Comparison of ENCODE assay signal across 19 cellular contexts in genomic region chr19:7619671-7620441, GRCh38. TPM values are rescaled to one million over a fixed set of nuclear protein-coding genes. Genes with fewer than 3 reads are reported as not detected.
DNase-seq lines count a peak whose midpoint lies in the region; ATAC-seq, FAIRE-seq and TF ChIP-seq lines count a peak whose summit lies in the region.
"Had no signal": no experiment of that assay in that cellular context is flagged by ENCODE, and none has a peak within 500 bp of the region (broad histone marks: within the 10 kb centered on the region; RNA-seq: fewer than 3 reads in every experiment).

No MANE protein-coding gene starts in this region.

- POLR2A ChIA-PET in naive thymus-derived CD4-positive, alpha-beta T cell (lab: Charles Lee): no interaction called here

- peaks cover 12 to 31% (median 20%) of the 10 kb centered on the region in 5 donors for H3K36me3 Mint-ChIP-seq in naive thymus-derived CD4-positive, alpha-beta T cell

- DNase-seq in DMS53 (lab: John Stamatoyannopoulos, UW) (peak; percentile 75), colonic mucosa (no peak), pancreas (peak in 4 of 6 donors; percentile 57 to 89 (median 60)), superior temporal gyrus (ENCODE audit: extremely low spot score) (no peak)
- no peak for DNase-seq in naive thymus-derived CD4-positive, alpha-beta T cell
- no peak for DNase-seq in activated CD4-positive, alpha-beta T cell treated with anti-CD3 and anti-CD28 coated beads, Interleukin-2, amount 50 U/mL, for 48 hours
- DNase-seq: activated CD4-positive, CD25-positive, alpha-beta regulatory T cell; activated CD8-positive, alpha-beta memory T cell treated with anti-CD3 and anti-CD28 coated beads, Interleukin-2, amount 10 ng/mL, durations not matched to agents 7 days and 5 days; effector CD4-positive, alpha-beta T cell; left ventricle myocardium superior; MG63; NCI-H2029; NCI-H526 treated with DMSO at 0.1 percent for 48 hours; T-cell had no signal

- H3K4me3 ChIP-seq in colonic mucosa (no peak overlapping the region), pancreas (no peak overlapping the region)
- no peak overlapping the region for H3K4me3 ChIP-seq in naive thymus-derived CD4-positive, alpha-beta T cell (ENCODE audit: low read length)
- H3K4me3 ChIP-seq: MG63 had no signal

- intact Hi-C loops in colonic mucosa (cut with DNase I): no loop called here
- intact Hi-C loops in pancreas (cut with DNase I): no loop called here
- intact Hi-C loops in naive thymus-derived CD4-positive, alpha-beta T cell (cut with micrococcal nuclease): no loop called here

- peaks cover 0 to 3% (median 0%) of the 10 kb centered on the region in 11 donors for H3K9me3 Mint-ChIP-seq in naive thymus-derived CD4-positive, alpha-beta T cell
- H3K9me3 Mint-ChIP-seq: brain had no signal

- peak; percentile 14 to 25 (median 16) for ATAC-seq in pancreas
- no peak for ATAC-seq in naive thymus-derived CD4-positive, alpha-beta T cell
- ATAC-seq: activated CD8-positive, alpha-beta memory T cell treated with anti-CD3 and anti-CD28 coated beads, Interleukin-2, amount 10 ng/mL, durations not matched to agents 7 days and 5 days had no signal

- H3K9me3 ChIP-seq in colonic mucosa (no peaks in the 10 kb centered on the region), pancreas (no peaks in the 10 kb centered on the region)
- no peaks in the 10 kb centered on the region for H3K9me3 ChIP-seq in naive thymus-derived CD4-positive, alpha-beta T cell (ENCODE audit: control insufficient read depth in 2 of 3, low read length in 3 of 3)
- H3K9me3 ChIP-seq: MG63 had no signal

- 52 to 58% methylated on average over 48 of the region's 48 CpGs for WGBS in pancreas, 2 donors

- peaks cover 0 to 9% (median 0%) of the 10 kb centered on the region in 7 donors for H3K4me1 Mint-ChIP-seq in naive thymus-derived CD4-positive, alpha-beta T cell
- H3K4me1 Mint-ChIP-seq: activated CD8-positive, alpha-beta memory T cell treated with anti-CD3 and anti-CD28 coated beads, Interleukin-2, amount 10 ng/mL, durations not matched to agents 7 days and 5 days had no signal

- FAIRE-seq in pancreas (lab: Jason Lieb, UNC): no peak
- FAIRE-seq: GM18507 had no signal

- TF ChIP-seq CTCF in colonic mucosa (IDR thresholded peaks at IDR 0.05): no peak
- no peak for TF ChIP-seq CTCF in pancreas (IDR thresholded peaks at IDR 0.05)

- H3K4me1 ChIP-seq in colonic mucosa (peaks cover 19% of the 10 kb centered on the region), pancreas (peaks cover 24 to 28% (median 26%) of the 10 kb centered on the region in 3 donors)
- H3K4me1 ChIP-seq in naive thymus-derived CD4-positive, alpha-beta T cell (ENCODE audit: control insufficient read depth in 2 of 2, insufficient read depth in 2 of 2, low read length in 2 of 2): no peaks in the 10 kb centered on the region

- no peak overlapping the region for H3K27ac Mint-ChIP-seq in naive thymus-derived CD4-positive, alpha-beta T cell
- H3K27ac Mint-ChIP-seq: activated CD8-positive, alpha-beta memory T cell treated with anti-CD3 and anti-CD28 coated beads, Interleukin-2, amount 10 ng/mL, durations not matched to agents 7 days and 5 days; T-cell had no signal

- CTCF ChIA-PET in naive thymus-derived CD4-positive, alpha-beta T cell (lab: Charles Lee): no interaction called here

- no peak overlapping the region for H3K9ac ChIP-seq in colonic mucosa (ENCODE audit: low read depth in 2 of 2, low read length in 2 of 2)

- no peaks in the 10 kb centered on the region for H3K27me3 ChIP-seq in colonic mucosa
- no peaks in the 10 kb centered on the region for H3K27me3 ChIP-seq in pancreas
- H3K27me3 ChIP-seq in naive thymus-derived CD4-positive, alpha-beta T cell (ENCODE audit: control insufficient read depth in 2 of 2, insufficient read depth in 2 of 2, low read length in 2 of 2): no peaks in the 10 kb centered on the region
- H3K27me3 ChIP-seq: MG63 had no signal

- H3K27ac ChIP-seq in colonic mucosa: peak overlapping the region; percentile 82
- H3K27ac ChIP-seq in pancreas: peak overlapping the region; percentile 99 to 100 (median 99)
- H3K27ac ChIP-seq in naive thymus-derived CD4-positive, alpha-beta T cell (ENCODE audit: low read depth, low read length): no peak overlapping the region

- H3K4me3 Mint-ChIP-seq in naive thymus-derived CD4-positive, alpha-beta T cell: no peak overlapping the region
- H3K4me3 Mint-ChIP-seq: activated CD8-positive, alpha-beta memory T cell treated with anti-CD3 and anti-CD28 coated beads, Interleukin-2, amount 10 ng/mL, durations not matched to agents 7 days and 5 days; brain; T-cell had no signal

- no peaks in the 10 kb centered on the region for H3K27me3 Mint-ChIP-seq in naive thymus-derived CD4-positive, alpha-beta T cell
- H3K27me3 Mint-ChIP-seq: activated CD8-positive, alpha-beta memory T cell treated with anti-CD3 and anti-CD28 coated beads, Interleukin-2, amount 10 ng/mL, durations not matched to agents 7 days and 5 days; T-cell had no signal

- no peaks in the 10 kb centered on the region for H3K36me3 ChIP-seq in colonic mucosa
- H3K36me3 ChIP-seq in pancreas: peaks cover 0 to 45% (median 35%) of the 10 kb centered on the region in 3 donors
- peaks cover 12 to 75% (median 19%) of the 10 kb centered on the region in 3 experiments for H3K36me3 ChIP-seq in naive thymus-derived CD4-positive, alpha-beta T cell (ENCODE audit: control insufficient read depth in 2 of 3, insufficient read depth in 3 of 3, low read length in 3 of 3)

RNA-seq across cellular contexts. Expression of gene XAB2, which starts 9.5 kb away (rescaled TPM):
- total RNA-seq in colonic mucosa: 10 to 100 TPM; 28.3 to 48.1 TPM
- total RNA-seq in pancreas: 10 to 100 TPM; 16.8 to 27.9 (median 22.5) TPM
- polyA plus RNA-seq in pancreas: 10 to 100 TPM; 63.7 to 71.5 TPM
- total RNA-seq in naive thymus-derived CD4-positive, alpha-beta T cell: 10 to 100 TPM; 49.3 to 79.8 (median 76.4) TPM
- 10 to 100 TPM in 1 of 2 donors, 1 to 10 TPM in 1; 6.4 to 11.9 TPM for polyA plus RNA-seq in naive thymus-derived CD4-positive, alpha-beta T cell

RNA-seq across cellular contexts. Expression of gene PET100, which starts 9.7 kb away (rescaled TPM):
- total RNA-seq in colonic mucosa: 100 to 1,000 TPM; 118 to 141 TPM
- total RNA-seq in pancreas: 10 to 100 TPM; 31.6 to 56.6 (median 47.3) TPM
- 10 to 100 TPM; 91.0 to 95.6 TPM for polyA plus RNA-seq in pancreas
- 100 to 1,000 TPM; 112 to 134 (median 117) TPM for total RNA-seq in naive thymus-derived CD4-positive, alpha-beta T cell
- 100 to 1,000 TPM; 158 to 274 TPM for polyA plus RNA-seq in naive thymus-derived CD4-positive, alpha-beta T cell

RNA-seq across cellular contexts. Expression of gene PCP2, which starts 13.7 kb away (rescaled TPM):
- under 1 TPM in 1 of 2 donors, not detected in 1; 0.32 TPM for total RNA-seq in colonic mucosa
- 1 to 10 TPM; 1.1 to 3.7 (median 1.8) TPM for total RNA-seq in pancreas
- 10 to 100 TPM in 1 of 2 donors, 1 to 10 TPM in 1; 8.8 to 35.6 TPM for polyA plus RNA-seq in pancreas
- total RNA-seq in naive thymus-derived CD4-positive, alpha-beta T cell: 10 to 100 TPM in 1 of 5 experiments, 1 to 10 TPM in 4; 2.2 to 13.4 (median 5.4) TPM
- polyA plus RNA-seq in naive thymus-derived CD4-positive, alpha-beta T cell: not detected
- total RNA-seq: RPMI7951 had no signal
- polyA plus RNA-seq: neural cell had no signal

RNA-seq across cellular contexts. Expression of gene STXBP2, which starts 17.1 kb away (rescaled TPM):
- total RNA-seq in colonic mucosa: 100 to 1,000 TPM; 166 to 212 TPM
- total RNA-seq in pancreas: 100 to 1,000 TPM in 1 of 6 donors, 10 to 100 TPM in 5; 45.6 to 104 (median 73.4) TPM
- polyA plus RNA-seq in pancreas: 100 to 1,000 TPM; 143 to 216 TPM
- 100 to 1,000 TPM; 158 to 411 (median 187) TPM for total RNA-seq in naive thymus-derived CD4-positive, alpha-beta T cell
- 10 to 100 TPM; 52.8 to 61.1 TPM for polyA plus RNA-seq in naive thymus-derived CD4-positive, alpha-beta T cell

RNA-seq across cellular contexts. Expression of gene CAMSAP3, which starts 24.2 kb away (rescaled TPM):
- total RNA-seq in colonic mucosa (10 to 100 TPM; 41.1 to 55.4 TPM), pancreas (10 to 100 TPM; 12.1 to 25.5 (median 20.6) TPM)
- 10 to 100 TPM; 52.6 to 64.5 TPM for polyA plus RNA-seq in pancreas
- total RNA-seq in naive thymus-derived CD4-positive, alpha-beta T cell: under 1 TPM in 4 of 5 experiments, not detected in 1; 0.16 to 0.76 (median 0.35) TPM
- under 1 TPM; 0.06 to 0.07 TPM for polyA plus RNA-seq in naive thymus-derived CD4-positive, alpha-beta T cell
- total RNA-seq: fibroblast of villous mesenchyme, RPMI7951 had no signal

Comparison
In these comparisons a context has a peak if more than half of its experiments do, and no peak if none do; other contexts are left out.
1. DNase-seq: peak in DMS53 (single experiment) and pancreas (4 of 6); none in colonic mucosa (single experiment), naive thymus-derived CD4-positive, alpha-beta T cell (0 of 9), superior temporal gyrus (single experiment) and activated CD4-positive, alpha-beta T cell treated with anti-CD3 and anti-CD28 coated beads, Interleukin-2, amount 50 U/mL, for 48 hours (0 of 2).